ENCODE assay signal across 14 cellular contexts in the genomic region with DNA sequence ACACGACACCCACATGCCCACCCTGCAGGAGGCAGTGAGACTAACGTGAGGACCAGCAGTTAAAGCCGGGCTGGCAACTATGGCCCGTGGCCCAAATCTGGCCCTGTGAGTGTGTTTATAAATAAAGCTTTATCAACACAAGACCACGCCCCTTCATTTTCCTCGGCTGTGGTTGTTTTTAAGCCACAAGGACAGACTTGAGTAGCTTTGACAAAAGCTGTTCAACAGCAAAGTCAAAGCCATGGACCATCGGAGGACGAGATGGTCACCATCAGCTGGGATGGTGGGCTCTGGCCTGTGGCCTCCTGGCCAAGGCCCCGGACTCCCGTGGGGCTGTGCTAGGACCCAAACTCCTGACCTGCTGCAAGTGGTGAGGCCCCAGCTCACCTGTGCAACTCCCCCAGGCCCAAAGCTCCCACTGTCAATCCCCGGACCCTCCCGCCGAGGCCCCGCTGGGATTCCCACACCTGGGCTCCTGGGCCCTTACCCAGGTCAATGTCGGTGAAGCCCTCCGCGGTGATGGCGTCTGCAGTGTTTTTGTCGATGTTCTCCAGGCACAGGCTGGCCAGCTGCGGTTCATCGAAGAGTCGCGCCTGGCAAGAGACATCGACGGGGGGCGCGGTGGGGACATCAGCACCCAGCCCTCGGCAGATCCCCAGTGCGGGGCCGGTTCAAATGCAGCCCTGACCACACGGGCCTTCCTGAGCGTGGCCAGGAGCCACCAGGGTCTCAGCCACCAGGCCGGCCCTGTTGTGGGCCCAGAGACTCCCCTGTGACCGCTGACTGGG. TPM values are rescaled to one million over a fixed set of nuclear protein-coding genes. Genes with fewer than 3 reads are reported as not detected.
DNase-seq lines count a peak whose midpoint lies in the region; ATAC-seq, FAIRE-seq and TF ChIP-seq lines count a peak whose summit lies in the region.
"Had no signal": no experiment of that assay in that cellular context is flagged by ENCODE, and none has a peak within 500 bp of the region (broad histone marks: within the 10 kb centered on the region; RNA-seq: fewer than 3 reads in every experiment).

No MANE protein-coding gene starts in this region.

- H3K14ac ChIP-seq in H1 (ENCODE audit: insufficient read length), result no peak overlapping the region

- FAIRE-seq in HepG2 (lab: Jason Lieb, UNC), result no peak
- no peak for FAIRE-seq in H1 (lab: Jason Lieb, UNC)

- no peaks in the 10 kb centered on the region for H3K4me1 Mint-ChIP-seq in T-helper 17 cell
- no peaks in the 10 kb centered on the region for H3K4me1 Mint-ChIP-seq in stimulated activated naive B cell treated with anti-CD40 and anti-IgM and Interleukin-4, amounts not matched to agents 10 μg/mL and 1 μg/mL and 100 μg/mL, for 72 hours
- H3K4me1 Mint-ChIP-seq in natural killer cell treated with Interleukin-12 subunit alpha and Interleukin-12 subunit beta and Interleukin-15 and Interleukin-18, amount 100 ng/mL, for 72 hours (ENCODE audit: low read depth in 2 of 2), result no peaks in the 10 kb centered on the region

- H3K4me2 ChIP-seq in HepG2 (ENCODE audit: low read depth, low read length), result no peak overlapping the region
- H3K4me2 ChIP-seq in H1 (ENCODE audit: insufficient read depth in 1 of 2, low read depth in 2 of 2, low read length in 2 of 2), result no peak overlapping the region
- H3K4me2 ChIP-seq: BLaER1 had no signal

- 98% methylated on average over 20 of the region's 34 CpGs for WGBS in HepG2 (ENCODE audit: low lambda C conversion rate)
- WGBS in right lobe of liver (ENCODE audit: insufficient coverage, low coverage, low lambda C conversion rate, missing lambda C conversion rate), result 89% methylated on average over 4 of the region's 34 CpGs
- 88% methylated on average over 34 of the region's 34 CpGs; no CpG with 5 or more reads in 1 of the 2 experiments for WGBS in H1 (ENCODE audit: extremely low coverage in 1 of 2, insufficient coverage in 1 of 2, insufficient read length in 1 of 2, insufficient replicate concordance in 2 of 2, low coverage in 1 of 2, low lambda C conversion rate in 2 of 2, missing lambda C conversion rate in 1 of 2), 2 experiments

- CTCF ChIA-PET in HepG2 (lab: Yijun Ruan, JAX; ENCODE audit: low intra/inter-chr PET ratio, low total read pairs) (no interaction called here), H1 (lab: Charles Lee; ENCODE audit: partially characterized antibody) (interaction anchor here (0.8 to 2.3 kb wide), 10 partner anchors 14 to 80 kb away, joined by 3 to 12 read pairs (median 3); no protein-coding TSS in a partner anchor)

- H4K5ac ChIP-seq in H1 (ENCODE audit: insufficient read length, low read depth, low read length), result no peak overlapping the region

- H3K79me2 ChIP-seq in HepG2 (ENCODE audit: insufficient read depth, low read length) (no peaks in the 10 kb centered on the region), H1 (ENCODE audit: control insufficient read depth in 1 of 2, insufficient read depth in 2 of 2, low read length in 2 of 2) (no peaks in the 10 kb centered on the region)

- DNase-seq in HepG2 (ENCODE audit: low spot score), result no peak
- no peak for DNase-seq in right lobe of liver
- DNase-seq in T-helper 17 cell, result no peak
- no peak for DNase-seq in H1 (ENCODE audit: low read depth in 1 of 2, low spot score in 2 of 2)
- no peak for DNase-seq in stimulated activated naive B cell treated with anti-CD40 and anti-IgM and Interleukin-4, amounts not matched to agents 10 μg/mL and 1 μg/mL and 100 μg/mL, for 72 hours
- no peak for DNase-seq in natural killer cell treated with Interleukin-12 subunit alpha and Interleukin-12 subunit beta and Interleukin-15 and Interleukin-18, amount 100 ng/mL, for 72 hours (ENCODE audit: low spot score)
- no peak for DNase-seq in dorsolateral prefrontal cortex
- no peak for DNase-seq in superior temporal gyrus (ENCODE audit: extremely low spot score)
- DNase-seq: DMS53, GF-D8, HCEC 1CT had no signal

- H3K27ac ChIP-seq in HepG2 (ENCODE audit: extremely low read length, insufficient read depth, low read length) (no peak overlapping the region), right lobe of liver (no peak overlapping the region), H1 (ENCODE audit: low read depth, low read length) (no peak overlapping the region), dorsolateral prefrontal cortex (peak overlapping the region in 1 of 59 donors; percentile 48)
- H3K27ac ChIP-seq: 22Rv1, BLaER1, HL-60 had no signal

- POLR2A ChIA-PET in HepG2 (lab: Yijun Ruan, JAX) (no interaction called here), H1 (lab: Charles Lee; ENCODE audit: partially characterized antibody) (interaction anchor here (0.9 to 1.8 kb wide), 9 partner anchors 8 to 84 kb away, joined by 3 to 5 read pairs (median 4); no protein-coding TSS in a partner anchor)

- H3K4me1 ChIP-seq in HepG2 (ENCODE audit: insufficient read depth, low read length), result no peaks in the 10 kb centered on the region
- H3K4me1 ChIP-seq in right lobe of liver, result no peaks in the 10 kb centered on the region
- H3K4me1 ChIP-seq in H1 (replicated peaks in 1 of 4; ENCODE audit: control insufficient read depth in 3 of 4, insufficient read depth in 4 of 4, low read length in 3 of 4), result no peaks in the 10 kb centered on the region

- no peak overlapping the region for H3K56ac ChIP-seq in H1 (replicated peaks; ENCODE audit: insufficient read length, low read depth, low read length)

- no peaks in the 10 kb centered on the region for H3K36me3 Mint-ChIP-seq in T-helper 17 cell (ENCODE audit: low read depth)
- H3K36me3 Mint-ChIP-seq in stimulated activated naive B cell treated with anti-CD40 and anti-IgM and Interleukin-4, amounts not matched to agents 10 μg/mL and 1 μg/mL and 100 μg/mL, for 72 hours, result peaks cover 35 to 59% of the 10 kb centered on the region in 2 donors
- H3K36me3 Mint-ChIP-seq in natural killer cell treated with Interleukin-12 subunit alpha and Interleukin-12 subunit beta and Interleukin-15 and Interleukin-18, amount 100 ng/mL, for 72 hours, result no peaks in the 10 kb centered on the region

- H4K20me1 ChIP-seq in HepG2 (ENCODE audit: insufficient read depth, low read length), result no peaks in the 10 kb centered on the region
- peaks cover 5 to 26% of the 10 kb centered on the region in 2 experiments for H4K20me1 ChIP-seq in H1 (replicated peaks in 1 of 2; ENCODE audit: control insufficient read depth in 1 of 2, insufficient read depth in 2 of 2, low read length in 2 of 2)

- TF ChIP-seq RAD21 in HepG2 (CRISPR knock-in tag; IDR thresholded peaks at IDR 0.05) (no peak), H1 (IDR thresholded peaks at IDR 0.05 in 1 of 2, conservative IDR thresholded peaks at IDR 0.05 in 1 of 2; ENCODE audit: low read depth in 2 of 2, low read length in 2 of 2) (no peak)

- H3K4ac ChIP-seq in H1 (replicated peaks; ENCODE audit: insufficient read length, low read depth, low read length), result no peak overlapping the region

- H2BK20ac ChIP-seq in H1 (ENCODE audit: low read length), result no peak overlapping the region

- H3K27ac Mint-ChIP-seq in T-helper 17 cell, result no peak overlapping the region
- H3K27ac Mint-ChIP-seq in stimulated activated naive B cell treated with anti-CD40 and anti-IgM and Interleukin-4, amounts not matched to agents 10 μg/mL and 1 μg/mL and 100 μg/mL, for 72 hours, result peak overlapping the region; percentile 14
- H3K27ac Mint-ChIP-seq in natural killer cell treated with Interleukin-12 subunit alpha and Interleukin-12 subunit beta and Interleukin-15 and Interleukin-18, amount 100 ng/mL, for 72 hours, result no peak overlapping the region

- no peak for TF ChIP-seq EP300 in HepG2 (IDR thresholded peaks at IDR 0.05; ENCODE audit: low read depth in 2 of 2, low read length in 2 of 2)
- no peak for TF ChIP-seq EP300 in HepG2 (CRISPR knock-in tag; IDR thresholded peaks at IDR 0.05; ENCODE audit: borderline replicate concordance)
- TF ChIP-seq EP300 in H1 (IDR thresholded peaks at IDR 0.05; ENCODE audit: borderline replicate concordance in 1 of 2, low read depth in 2 of 2, low read length in 2 of 2), result no peak

- intact Hi-C loops in HepG2 (cut with micrococcal nuclease; ENCODE audit: unreplicated experiment), result no loop called here
- intact Hi-C loops in right lobe of liver (cut with DNase I), result no loop called here
- intact Hi-C loops in dorsolateral prefrontal cortex (cut with DNase I), result no loop called here

- ATAC-seq in HepG2, result no peak
- ATAC-seq in right lobe of liver, result no peak
- no peak for ATAC-seq in T-helper 17 cell
- no peak for ATAC-seq in stimulated activated naive B cell treated with anti-CD40 and anti-IgM and Interleukin-4, amounts not matched to agents 10 μg/mL and 1 μg/mL and 100 μg/mL, for 72 hours (replicated peaks)
- no peak for ATAC-seq in natural killer cell treated with Interleukin-12 subunit alpha and Interleukin-12 subunit beta and Interleukin-15 and Interleukin-18, amount 100 ng/mL, for 72 hours

- no peak overlapping the region for H4K91ac ChIP-seq in H1 (replicated peaks; ENCODE audit: insufficient read length, low read length)

- peak overlapping the region; percentile 71; the same call in 1 of the 2 replicates for H4K8ac ChIP-seq in H1 (ENCODE audit: extremely low read depth, insufficient read depth, low read length)

- H2BK12ac ChIP-seq in H1 (ENCODE audit: low read depth, low read length), result no peak overlapping the region

- H3K27me3 ChIP-seq in HepG2 (ENCODE audit: control insufficient read depth in 1 of 2, insufficient read depth in 2 of 2, low read length in 2 of 2), result no peaks in the 10 kb centered on the region
- H3K27me3 ChIP-seq in right lobe of liver, result no peaks in the 10 kb centered on the region
- no peaks in the 10 kb centered on the region for H3K27me3 ChIP-seq in H1 (replicated peaks in 1 of 4; ENCODE audit: control insufficient read depth in 3 of 4, extremely low read depth in 1 of 4, insufficient read depth in 3 of 4, low read length in 3 of 4)
- H3K27me3 ChIP-seq in dorsolateral prefrontal cortex, result no peaks in the 10 kb centered on the region
- H3K27me3 ChIP-seq: BLaER1 had no signal

- no peak overlapping the region for H2AK5ac ChIP-seq in H1 (ENCODE audit: low read depth, low read length)

- in situ Hi-C loops in HepG2 (cut with HindIII; ENCODE audit: extremely low pct_ligation_motif_present, low pct_unique_long_range_greater_than_20kb), result no loop called here

- no peaks in the 10 kb centered on the region for H3K23me2 ChIP-seq in H1 (ENCODE audit: low read depth, low read length)

- TF ChIP-seq POLR2A in HepG2 (IDR thresholded peaks at IDR 0.05; ENCODE audit: insufficient read depth in 1 of 2, low read depth in 2 of 2, low read length in 2 of 2) (0 out of 4 replicates have a peak, but pooled peaks of 1 of the 2 experiments have one; percentile 11), right lobe of liver (IDR thresholded peaks at IDR 0.05) (no peak), H1 (IDR thresholded peaks at IDR 0.05; ENCODE audit: control extremely low read depth in 1 of 2, low read depth in 2 of 2, low read length in 2 of 2) (no peak)

- no peak overlapping the region for H2BK15ac ChIP-seq in H1 (ENCODE audit: low read length)

- H2BK5ac ChIP-seq in H1 (ENCODE audit: low read depth, low read length), result no peak overlapping the region

- H3K9me3 Mint-ChIP-seq in stimulated activated naive B cell treated with anti-CD40 and anti-IgM and Interleukin-4, amounts not matched to agents 10 μg/mL and 1 μg/mL and 100 μg/mL, for 72 hours, result no peaks in the 10 kb centered on the region
- no peaks in the 10 kb centered on the region for H3K9me3 Mint-ChIP-seq in natural killer cell treated with Interleukin-12 subunit alpha and Interleukin-12 subunit beta and Interleukin-15 and Interleukin-18, amount 100 ng/mL, for 72 hours

- no TSS peak for BruUV-seq in HepG2 (replicated peaks; lab: Mats Ljungman, UMichigan)

- no peak overlapping the region for H2AFZ ChIP-seq in HepG2 (ENCODE audit: low read length)
- H2AFZ ChIP-seq in H1 (ENCODE audit: low read length), result no peak overlapping the region

- H3K9me3 ChIP-seq in HepG2 (ENCODE audit: low read length) (no peaks in the 10 kb centered on the region), right lobe of liver (no peaks in the 10 kb centered on the region), T-helper 17 cell (ENCODE audit: control insufficient read depth, low read length, poor library complexity, severe bottlenecking) (no peaks in the 10 kb centered on the region), H1 (ENCODE audit: insufficient read depth in 2 of 2, low read depth in 1 of 2, low read length in 1 of 2) (no peaks in the 10 kb centered on the region)
- H3K9me3 ChIP-seq: BLaER1 had no signal

- H3K36me3 ChIP-seq in HepG2 (replicated peaks in 1 of 2; ENCODE audit: control insufficient read depth in 1 of 2, insufficient read depth in 2 of 2, low read length in 2 of 2) (peaks cover 17 to 25% of the 10 kb centered on the region in 2 experiments), right lobe of liver (peaks cover 0 to 41% (median 20%) of the 10 kb centered on the region in 4 donors), H1 (ENCODE audit: control insufficient read depth in 2 of 4, insufficient read depth in 4 of 4, low read length in 3 of 4) (peaks cover 16 to 42% (median 33%) of the 10 kb centered on the region in 4 experiments)

- H3K9ac ChIP-seq in HepG2 (ENCODE audit: insufficient read depth, low read depth, low read length) (no peak overlapping the region), H1 (replicated peaks in 1 of 4; ENCODE audit: extremely low read depth in 1 of 4, low read depth in 3 of 4, low read length in 3 of 4) (no peak overlapping the region)
- H3K9ac ChIP-seq: BLaER1 had no signal

- H3K4me3 Mint-ChIP-seq in T-helper 17 cell, result peak overlapping the region; percentile 25
- H3K4me3 Mint-ChIP-seq in stimulated activated naive B cell treated with anti-CD40 and anti-IgM and Interleukin-4, amounts not matched to agents 10 μg/mL and 1 μg/mL and 100 μg/mL, for 72 hours, result no peak overlapping the region
- no peak overlapping the region for H3K4me3 Mint-ChIP-seq in natural killer cell treated with Interleukin-12 subunit alpha and Interleukin-12 subunit beta and Interleukin-15 and Interleukin-18, amount 100 ng/mL, for 72 hours

- H3K4me3 ChIP-seq in HepG2 (replicated peaks in 1 of 3; ENCODE audit: insufficient read depth in 1 of 3, low read depth in 2 of 3, low read length in 3 of 3) (no peak overlapping the region), right lobe of liver (no peak overlapping the region), H1 (ENCODE audit: extremely low read depth in 1 of 4, insufficient read depth in 2 of 4, low read depth in 3 of 4, low read length in 4 of 4) (no peak overlapping the region), dorsolateral prefrontal cortex (no peak overlapping the region)
- H3K4me3 ChIP-seq: BLaER1 had no signal

- no peak overlapping the region for H2BK120ac ChIP-seq in H1 (replicated peaks; ENCODE audit: low read depth, low read length)

- no peak overlapping the region for H3K18ac ChIP-seq in H1 (ENCODE audit: extremely low read depth, low read length)

- no peak overlapping the region for H3K23ac ChIP-seq in H1 (ENCODE audit: insufficient read length)

- no peaks in the 10 kb centered on the region for H3K27me3 Mint-ChIP-seq in T-helper 17 cell
- no peaks in the 10 kb centered on the region for H3K27me3 Mint-ChIP-seq in stimulated activated naive B cell treated with anti-CD40 and anti-IgM and Interleukin-4, amounts not matched to agents 10 μg/mL and 1 μg/mL and 100 μg/mL, for 72 hours
- no peaks in the 10 kb centered on the region for H3K27me3 Mint-ChIP-seq in natural killer cell treated with Interleukin-12 subunit alpha and Interleukin-12 subunit beta and Interleukin-15 and Interleukin-18, amount 100 ng/mL, for 72 hours

- no peaks in the 10 kb centered on the region for H3K79me1 ChIP-seq in H1 (ENCODE audit: low read depth, low read length)

- TF ChIP-seq CTCF in HepG2 (CRISPR knock-in tag; IDR thresholded peaks at IDR 0.05) (no peak), right lobe of liver (IDR thresholded peaks at IDR 0.05) (no peak), H1 (IDR thresholded peaks at IDR 0.05; ENCODE audit: control extremely low read depth in 1 of 3, insufficient read depth in 1 of 3, low read depth in 1 of 3, low read length in 3 of 3) (no peak), dorsolateral prefrontal cortex (IDR thresholded peaks at IDR 0.05 in 54 of 56, conservative IDR thresholded peaks at IDR 0.05 in 2 of 56; ENCODE audit: low read depth in 1 of 56, partially characterized antibody in 56 of 56) (no peak)

RNA-seq across cellular contexts. Expression of gene BTBD2, which starts 25.1 kb away (rescaled TPM):
- total RNA-seq in HepG2 (2016; rRNA removed; fragmentation: Illumina TruSeq; extraction: Trizol) (28.1 and 30.9 TPM in 2 replicates), right lobe of liver (10 to 100 TPM; 22.2 to 42.6 (median 29.2) TPM), T-helper 17 cell (10 to 100 TPM; 53.4 to 64.6 TPM), dorsolateral prefrontal cortex (100 to 1,000 TPM in 118 of 120 experiments, 10 to 100 TPM in 2; 79.8 to 247 (median 161) TPM)
- total RNA-seq in HepG2 (2016; cell fraction: cytosol; rRNA removed; fragmentation: Illumina TruSeq; extraction: Trizol; ENCODE audit: low read depth), result 33.3 and 38.0 TPM in 2 replicates
- total RNA-seq in HepG2 (2016; cell fraction: insoluble cytoplasmic fraction; rRNA removed; fragmentation: Illumina TruSeq; extraction: Trizol), result 26.7 and 27.1 TPM in 2 replicates
- 73.7 and 74.9 TPM in 2 replicates for total RNA-seq in HepG2 (2016; cell fraction: membrane; rRNA removed; fragmentation: Illumina TruSeq; extraction: Trizol)
- total RNA-seq in HepG2 (2016; cell fraction: nucleus; rRNA removed; fragmentation: Illumina TruSeq; extraction: Trizol), result 18.7 and 18.8 TPM in 2 replicates
- polyA plus RNA-seq in HepG2 (2011; rRNA removed) (45.3 and 45.6 TPM in 2 replicates), H1 (2011; rRNA removed) (91.7 and 142 TPM in 2 replicates)
- 23.9 and 43.2 TPM in 2 replicates for polyA plus RNA-seq in HepG2 (2011; cell fraction: cytosol; rRNA removed)
- polyA plus RNA-seq in HepG2 (2011; cell fraction: nucleus; rRNA removed), result 43.1 and 48.6 TPM in 2 replicates
- 46.5 and 49.0 TPM in 2 replicates for polyA plus RNA-seq in HepG2 (2012)
- polyA plus RNA-seq in HepG2 (2016; cell fraction: cytosol; fragmentation: Illumina TruSeq; extraction: Trizol; ENCODE audit: low read depth), result 74.0 and 79.4 TPM in 2 replicates
- 39.4 and 51.6 TPM in 2 replicates for polyA plus RNA-seq in HepG2 (2016; cell fraction: insoluble cytoplasmic fraction; fragmentation: Illumina TruSeq; extraction: Trizol; ENCODE audit: low read depth)
- 106 and 123 TPM in 2 replicates for polyA plus RNA-seq in HepG2 (2016; cell fraction: membrane; fragmentation: Illumina TruSeq; extraction: Trizol; ENCODE audit: low read depth)
- 43.6 and 45.5 TPM in 2 replicates for polyA plus RNA-seq in HepG2 (2016; cell fraction: nucleus; fragmentation: Illumina TruSeq; extraction: Trizol; ENCODE audit: insufficient read depth, low read depth)
- polyA minus RNA-seq in HepG2 (2011; rRNA and poly(A)+ RNA removed; ENCODE audit: low replicate concordance), result 32.8 and 55.6 TPM in 2 replicates
- 39.1 and 43.2 TPM in 2 replicates for polyA minus RNA-seq in HepG2 (2011; cell fraction: cytosol; rRNA and poly(A)+ RNA removed)
- polyA minus RNA-seq in HepG2 (2011; cell fraction: nucleus; rRNA and poly(A)+ RNA removed), result 10.3 and 12.1 TPM in 2 replicates
- 92.3 and 95.3 TPM in 2 replicates for total RNA-seq in H1 (2021; fragmentation: NEBNext Ultra II Directional; extraction: Animal tissue kit (Norgen Biotek cat#: 25700))
- 63.4 TPM for polyA plus RNA-seq in H1 (2011; cell fraction: cytosol; rRNA removed)
- 97.0 TPM for polyA plus RNA-seq in H1 (2011; cell fraction: nucleus; rRNA removed)
- 66.1 to 117 TPM (median 109 TPM) in 4 replicates for polyA plus RNA-seq in H1 (2012, experiment 1 of 2)
- 90.9 TPM for polyA plus RNA-seq in H1 (2012, experiment 2 of 2)
- polyA plus RNA-seq in H1 (2013, experiment 1 of 2), result 59.3 TPM
- 59.3 TPM for polyA plus RNA-seq in H1 (2013, experiment 2 of 2)
- polyA minus RNA-seq in H1 (2011; rRNA and poly(A)+ RNA removed), result 28.7 and 37.4 TPM in 2 replicates
- 82.9 TPM for polyA minus RNA-seq in H1 (2011; cell fraction: cytosol; rRNA and poly(A)+ RNA removed)
- 47.7 TPM for polyA minus RNA-seq in H1 (2011; cell fraction: nucleus; rRNA and poly(A)+ RNA removed)
- 10 to 100 TPM; 19.9 to 23.0 TPM for total RNA-seq in natural killer cell treated with Interleukin-12 subunit alpha and Interleukin-12 subunit beta and Interleukin-15 and Interleukin-18, amount 100 ng/mL, for 72 hours

RNA-seq across cellular contexts. Expression of gene CSNK1G2, which starts 49.5 kb away (rescaled TPM):
- 29.7 and 53.8 TPM in 2 replicates for total RNA-seq in HepG2 (2016; rRNA removed; fragmentation: Illumina TruSeq; extraction: Trizol)
- 40.6 and 41.0 TPM in 2 replicates for total RNA-seq in HepG2 (2016; cell fraction: cytosol; rRNA removed; fragmentation: Illumina TruSeq; extraction: Trizol; ENCODE audit: low read depth)
- total RNA-seq in HepG2 (2016; cell fraction: insoluble cytoplasmic fraction; rRNA removed; fragmentation: Illumina TruSeq; extraction: Trizol), result 26.8 and 56.3 TPM in 2 replicates
- 85.2 and 87.4 TPM in 2 replicates for total RNA-seq in HepG2 (2016; cell fraction: membrane; rRNA removed; fragmentation: Illumina TruSeq; extraction: Trizol)
- total RNA-seq in HepG2 (2016; cell fraction: nucleus; rRNA removed; fragmentation: Illumina TruSeq; extraction: Trizol), result 39.2 and 46.8 TPM in 2 replicates
- 72.5 and 88.4 TPM in 2 replicates for polyA plus RNA-seq in HepG2 (2011; rRNA removed)
- polyA plus RNA-seq in HepG2 (2011; cell fraction: cytosol; rRNA removed), result 33.8 and 56.1 TPM in 2 replicates
- polyA plus RNA-seq in HepG2 (2011; cell fraction: nucleus; rRNA removed), result 380 and 522 TPM in 2 replicates
- polyA plus RNA-seq in HepG2 (2012), result 38.6 and 40.4 TPM in 2 replicates
- 39.6 and 47.2 TPM in 2 replicates for polyA plus RNA-seq in HepG2 (2016; cell fraction: cytosol; fragmentation: Illumina TruSeq; extraction: Trizol; ENCODE audit: low read depth)
- 36.1 and 45.7 TPM in 2 replicates for polyA plus RNA-seq in HepG2 (2016; cell fraction: insoluble cytoplasmic fraction; fragmentation: Illumina TruSeq; extraction: Trizol; ENCODE audit: low read depth)
- polyA plus RNA-seq in HepG2 (2016; cell fraction: membrane; fragmentation: Illumina TruSeq; extraction: Trizol; ENCODE audit: low read depth), result 79.1 and 81.2 TPM in 2 replicates
- polyA plus RNA-seq in HepG2 (2016; cell fraction: nucleus; fragmentation: Illumina TruSeq; extraction: Trizol; ENCODE audit: insufficient read depth, low read depth), result 157 TPM in 2 replicates
- polyA minus RNA-seq in HepG2 (2011; rRNA and poly(A)+ RNA removed; ENCODE audit: low replicate concordance), result 51.2 and 83.6 TPM in 2 replicates
- polyA minus RNA-seq in HepG2 (2011; cell fraction: cytosol; rRNA and poly(A)+ RNA removed), result 23.6 and 25.2 TPM in 2 replicates
- polyA minus RNA-seq in HepG2 (2011; cell fraction: nucleus; rRNA and poly(A)+ RNA removed), result 18.2 and 21.2 TPM in 2 replicates
- 10 to 100 TPM; 14.4 to 35.2 (median 22.6) TPM for total RNA-seq in right lobe of liver
- 100 to 1,000 TPM; 110 to 117 TPM for total RNA-seq in T-helper 17 cell
- total RNA-seq in H1 (2021; fragmentation: NEBNext Ultra II Directional; extraction: Animal tissue kit (Norgen Biotek cat#: 25700)), result 99.5 and 108 TPM in 2 replicates
- polyA plus RNA-seq in H1 (2011; rRNA removed), result 130 and 184 TPM in 2 replicates
- 123 TPM for polyA plus RNA-seq in H1 (2011; cell fraction: cytosol; rRNA removed)
- 379 TPM for polyA plus RNA-seq in H1 (2011; cell fraction: nucleus; rRNA removed)
- polyA plus RNA-seq in H1 (2012, experiment 1 of 2), result 99.6 to 116 TPM (median 105 TPM) in 4 replicates
- polyA plus RNA-seq in H1 (2012, experiment 2 of 2), result 147 TPM
- 141 TPM for polyA plus RNA-seq in H1 (2013, experiment 1 of 2)
- polyA plus RNA-seq in H1 (2013, experiment 2 of 2), result 142 TPM
- 46.6 and 71.7 TPM in 2 replicates for polyA minus RNA-seq in H1 (2011; rRNA and poly(A)+ RNA removed)
- polyA minus RNA-seq in H1 (2011; cell fraction: cytosol; rRNA and poly(A)+ RNA removed), result 61.9 TPM
- polyA minus RNA-seq in H1 (2011; cell fraction: nucleus; rRNA and poly(A)+ RNA removed), result 59.6 TPM
- total RNA-seq in natural killer cell treated with Interleukin-12 subunit alpha and Interleukin-12 subunit beta and Interleukin-15 and Interleukin-18, amount 100 ng/mL, for 72 hours, result 100 to 1,000 TPM in 1 of 2 donors, 10 to 100 TPM in 1; 57.5 to 103 TPM
- 10 to 100 TPM; 36.6 to 99.4 (median 58.0) TPM for total RNA-seq in dorsolateral prefrontal cortex
